Comparison of ENCODE assay signal across 8 cellular contexts in genomic region chr2:240060977-240061591, GRCh38. TPM values are rescaled to one million over a fixed set of nuclear protein-coding genes. Genes with fewer than 3 reads are reported as not detected.
DNase-seq lines count a peak whose midpoint lies in the region; ATAC-seq and TF ChIP-seq lines count a peak whose summit lies in the region.

No MANE protein-coding gene starts in this region.

- no peak for TF ChIP-seq POLR2A in right lobe of liver (IDR thresholded peaks at IDR 0.05)

- H3F3A ChIP-seq in MM.1S (ENCODE audit: insufficient read depth, low read length), result no peaks in the 10 kb centered on the region

- H3K27me3 Mint-ChIP-seq in T-helper 17 cell (peaks cover 53% of the 10 kb centered on the region), chondrocyte (ENCODE audit: low read depth) (peaks cover 63% of the 10 kb centered on the region)
- H3K27me3 Mint-ChIP-seq in stimulated activated naive CD8-positive, alpha-beta T cell treated with anti-CD3 and anti-CD28 coated beads, Interleukin-15, amount 100 ng/mL, for 72 hours, result peaks cover 42% of the 10 kb centered on the region

- peak; percentile 74 for ATAC-seq in T-helper 17 cell
- ATAC-seq in right lobe of liver, result peak; percentile 79 to 87 (median 84)
- peak; percentile 86 for ATAC-seq in stimulated activated naive CD8-positive, alpha-beta T cell treated with anti-CD3 and anti-CD28 coated beads, Interleukin-15, amount 100 ng/mL, for 72 hours

- H3K4me2 ChIP-seq in MM.1S (ENCODE audit: low read depth, low read length), result no peak overlapping the region

- H3K36me3 Mint-ChIP-seq in T-helper 17 cell (ENCODE audit: low read depth), result no peaks in the 10 kb centered on the region
- H3K36me3 Mint-ChIP-seq in chondrocyte (ENCODE audit: low read depth), result no peaks in the 10 kb centered on the region

- no peaks in the 10 kb centered on the region for H3K9me2 ChIP-seq in MM.1S (replicated peaks; ENCODE audit: insufficient read depth, low read length)

- peaks cover 33% of the 10 kb centered on the region for H3K27me3 ChIP-seq in MM.1S (replicated peaks; ENCODE audit: insufficient read depth, low read length)
- H3K27me3 ChIP-seq in right lobe of liver, result no peaks in the 10 kb centered on the region

- 39% methylated on average over 4 of the region's 4 CpGs for WGBS in right lobe of liver (ENCODE audit: insufficient coverage, low coverage, low lambda C conversion rate, missing lambda C conversion rate)

- DNase-seq in SHP77 (lab: John Stamatoyannopoulos, UW) (peak; percentile 52 to 60), SHP77 treated with DMSO at 0.1 percent for 48 hours (lab: John Stamatoyannopoulos, UW) (no peak), MM.1S (peak; percentile 61), T-helper 17 cell (peak in 1 of 3 donors; percentile 40), chondrocyte (ENCODE audit: low spot score) (no peak), right lobe of liver (no peak), posterior vena cava (ENCODE audit: low spot score) (no peak)
- peak; percentile 34 to 37 for DNase-seq in stimulated activated naive CD8-positive, alpha-beta T cell treated with anti-CD3 and anti-CD28 coated beads, Interleukin-15, amount 100 ng/mL, for 72 hours

- H4K20me1 ChIP-seq in MM.1S (ENCODE audit: insufficient read depth, low read length), result no peaks in the 10 kb centered on the region

- H3K4me3 ChIP-seq in MM.1S (ENCODE audit: low read length) (no peak overlapping the region), right lobe of liver (no peak overlapping the region)

- H3K4me1 Mint-ChIP-seq in T-helper 17 cell (no peaks in the 10 kb centered on the region), chondrocyte (ENCODE audit: low read depth) (no peaks in the 10 kb centered on the region)
- H3K4me1 Mint-ChIP-seq in stimulated activated naive CD8-positive, alpha-beta T cell treated with anti-CD3 and anti-CD28 coated beads, Interleukin-15, amount 100 ng/mL, for 72 hours, result no peaks in the 10 kb centered on the region

- H3K4me3 Mint-ChIP-seq in T-helper 17 cell, result no peak overlapping the region
- no peak overlapping the region for H3K4me3 Mint-ChIP-seq in chondrocyte (ENCODE audit: unreplicated experiment)
- no peak overlapping the region for H3K4me3 Mint-ChIP-seq in stimulated activated naive CD8-positive, alpha-beta T cell treated with anti-CD3 and anti-CD28 coated beads, Interleukin-15, amount 100 ng/mL, for 72 hours

- no peaks in the 10 kb centered on the region for H3K4me1 ChIP-seq in MM.1S (ENCODE audit: low read length)
- no peaks in the 10 kb centered on the region for H3K4me1 ChIP-seq in right lobe of liver

- no peaks in the 10 kb centered on the region for H3K36me3 ChIP-seq in MM.1S (replicated peaks; ENCODE audit: insufficient read depth, low read length)
- no peaks in the 10 kb centered on the region for H3K36me3 ChIP-seq in right lobe of liver

- H3K27ac Mint-ChIP-seq in T-helper 17 cell (no peak overlapping the region), chondrocyte (ENCODE audit: unreplicated experiment) (no peak overlapping the region)
- H3K27ac Mint-ChIP-seq in stimulated activated naive CD8-positive, alpha-beta T cell treated with anti-CD3 and anti-CD28 coated beads, Interleukin-15, amount 100 ng/mL, for 72 hours, result no peak overlapping the region

- no peak overlapping the region for H3K9ac ChIP-seq in MM.1S (ENCODE audit: low read length)

- no peaks in the 10 kb centered on the region for H3K9me3 ChIP-seq in MM.1S (replicated peaks; ENCODE audit: insufficient read depth, low read length)
- no peaks in the 10 kb centered on the region for H3K9me3 ChIP-seq in T-helper 17 cell (ENCODE audit: control insufficient read depth, low read length, poor library complexity, severe bottlenecking)
- H3K9me3 ChIP-seq in right lobe of liver, result no peaks in the 10 kb centered on the region

- H3K79me2 ChIP-seq in MM.1S (ENCODE audit: low read length), result no peaks in the 10 kb centered on the region

- intact Hi-C loops in right lobe of liver (cut with DNase I), result no loop called here
- intact Hi-C loops in posterior vena cava (cut with DNase I), result loop anchor here in 1 of 2 donors (2.0 kb wide), 1 partner anchor 570 kb away; no protein-coding TSS in a partner anchor

- TF ChIP-seq CTCF in MM.1S (IDR thresholded peaks at IDR 0.05; ENCODE audit: low read length), result peak; percentile 47
- peak; percentile 89 for TF ChIP-seq CTCF in chondrocyte (IDR thresholded peaks at IDR 0.05)
- peak; percentile 57 to 72 (median 66) for TF ChIP-seq CTCF in right lobe of liver (IDR thresholded peaks at IDR 0.05)

- H3K27ac ChIP-seq in MM.1S (ENCODE audit: low read length) (no peak overlapping the region), right lobe of liver (no peak overlapping the region)

- peaks cover 6% of the 10 kb centered on the region for H3K9me3 Mint-ChIP-seq in chondrocyte (ENCODE audit: low read depth)
- no peaks in the 10 kb centered on the region for H3K9me3 Mint-ChIP-seq in stimulated activated naive CD8-positive, alpha-beta T cell treated with anti-CD3 and anti-CD28 coated beads, Interleukin-15, amount 100 ng/mL, for 72 hours

- no peak overlapping the region for H2AFZ ChIP-seq in MM.1S (ENCODE audit: low read length)

RNA-seq across cellular contexts. Expression of gene OR6B3, which starts 7.8 kb away (rescaled TPM):
- total RNA-seq in T-helper 17 cell, result not detected
- total RNA-seq in chondrocyte, result not detected in 3 replicates
- total RNA-seq in right lobe of liver, result not detected
- not detected for total RNA-seq in posterior vena cava

RNA-seq across cellular contexts. Expression of gene OR6B2, which starts 30.9 kb away (rescaled TPM):
- total RNA-seq in T-helper 17 cell (not detected), chondrocyte (not detected in 3 replicates), right lobe of liver (not detected), posterior vena cava (not detected)

RNA-seq across cellular contexts. Expression of gene NDUFA10, which starts 35.9 kb away (rescaled TPM):
- total RNA-seq in T-helper 17 cell (10 to 100 TPM; 87.3 to 93.3 TPM), chondrocyte (83.1 to 91.0 TPM (median 90.2 TPM) in 3 replicates), right lobe of liver (100 to 1,000 TPM in 5 of 6 experiments, 10 to 100 TPM in 1; 84.1 to 162 (median 116) TPM), posterior vena cava (10 to 100 TPM; 63.9 to 70.1 TPM)

Comparison
In these comparisons a context has a peak if more than half of its experiments do, and no peak if none do; other contexts are left out.
1. DNase-seq: peak in SHP77 (2 of 2), MM.1S (single experiment) and stimulated activated naive CD8-positive, alpha-beta T cell treated with anti-CD3 and anti-CD28 coated beads, Interleukin-15, amount 100 ng/mL, for 72 hours (2 of 2); none in SHP77 treated with DMSO at 0.1 percent for 48 hours (single experiment), chondrocyte (single experiment), right lobe of liver (0 of 3) and posterior vena cava (single experiment).
2. Peak in every context shown above with its lines, with median percentiles within 50 percentile points of each other: CTCF ChIP-seq and ATAC-seq.